ENCODE assay signal across 17 cellular contexts in the genomic region with DNA sequence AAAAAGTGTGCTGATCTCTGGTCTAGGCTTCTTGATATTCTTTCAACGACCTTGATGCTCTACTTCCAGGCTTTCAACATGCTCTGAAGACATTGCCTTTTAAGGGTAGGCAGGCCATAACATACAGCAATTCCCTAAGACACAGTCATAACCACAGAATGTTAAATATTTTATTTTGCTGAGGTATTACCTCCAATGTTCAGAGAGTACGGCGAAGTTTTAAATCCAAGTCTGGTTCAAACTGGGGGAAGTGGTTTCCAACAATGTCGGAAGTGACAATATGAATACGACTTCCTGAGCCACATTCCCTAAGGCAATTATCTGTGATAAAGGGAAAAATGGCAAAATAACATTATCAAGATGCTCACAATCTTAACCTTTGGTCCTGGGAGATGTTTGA.
A peak's percentile ranks its signal among the peaks of the same experiment; 100 is the strongest.
DNase-seq lines count a peak whose midpoint lies in the region; TF ChIP-seq lines count a peak whose summit lies in the region.
"Had no signal": no experiment of that assay in that cellular context is flagged by ENCODE, and none has a peak within 500 bp of the region (broad histone marks: within the 10 kb centered on the region; RNA-seq: fewer than 3 reads in every experiment).

No MANE protein-coding gene starts in this region.

- no peaks in the 10 kb centered on the region for H3K4me1 ChIP-seq in smooth muscle cell (ENCODE audit: low read depth)
- H3K4me1 ChIP-seq: esophagus muscularis mucosa had no signal

- TF ChIP-seq CTCF in smooth muscle cell (IDR thresholded peaks at IDR 0.05; ENCODE audit: borderline replicate concordance, insufficient read depth, poor library complexity, severe bottlenecking) (no peak), Calu3 (IDR thresholded peaks at IDR 0.05; ENCODE audit: unreplicated experiment) (no peak)

- peaks cover 3% of the 10 kb centered on the region for H3K9me3 Mint-ChIP-seq in Calu3 (ENCODE audit: low read depth, unreplicated experiment)
- H3K9me3 Mint-ChIP-seq: activated naive CD4-positive, alpha-beta T cell treated with anti-CD3 and anti-CD28 coated beads, Interleukin-2, amount 50 U/mL, for 24 hours; dendritic cell treated with granulocyte-macrophage colony-stimulating factor and Interleukin-4, amounts not matched to agents 40 ng/mL and 50 ng/mL, for 4 days had no signal

- H3K79me2 ChIP-seq in smooth muscle cell (ENCODE audit: low read depth): no peaks in the 10 kb centered on the region

- peak overlapping the region; percentile 61 for H2AFZ ChIP-seq in smooth muscle cell (ENCODE audit: low read depth)

- WGBS in smooth muscle cell (ENCODE audit: low lambda C conversion rate): 18% methylated on average over 5 of the region's 5 CpGs

- no peak overlapping the region for H3K4me3 ChIP-seq in smooth muscle cell
- H3K4me3 ChIP-seq: esophagus muscularis mucosa had no signal

- intact Hi-C loops in Calu3 (cut with micrococcal nuclease; ENCODE audit: unreplicated experiment): no loop called here

- H3K36me3 ChIP-seq in smooth muscle cell (ENCODE audit: low read depth): no peaks in the 10 kb centered on the region
- H3K36me3 ChIP-seq: esophagus muscularis mucosa had no signal

- H3K9me3 ChIP-seq in smooth muscle cell (replicated peaks; ENCODE audit: low read depth): no peaks in the 10 kb centered on the region
- H3K9me3 ChIP-seq: esophagus muscularis mucosa had no signal

- H3K36me3 Mint-ChIP-seq in Calu3 (ENCODE audit: insufficient read depth, unreplicated experiment): no peaks in the 10 kb centered on the region
- H3K36me3 Mint-ChIP-seq: activated naive CD4-positive, alpha-beta T cell treated with anti-CD3 and anti-CD28 coated beads, Interleukin-2, amount 50 U/mL, for 24 hours; IgD-negative memory B cell; stimulated activated effector memory CD8-positive, alpha-beta T cell treated with anti-CD3 and anti-CD28 coated beads, Interleukin-12 subunit alpha, Interleukin-12 subunit beta, amount 100 ng/mL, for 72 hours had no signal

- H3K27ac ChIP-seq in smooth muscle cell (ENCODE audit: low read depth): peak overlapping the region; percentile 80
- no peak overlapping the region for H3K27ac ChIP-seq in caudate nucleus (ENCODE audit: low read depth, low read length)
- H3K27ac ChIP-seq: esophagus muscularis mucosa had no signal

- no peak overlapping the region for H3K27ac Mint-ChIP-seq in Calu3 (ENCODE audit: unreplicated experiment)
- H3K27ac Mint-ChIP-seq: activated B cell treated with CpG ODN at 0.5 μM for 24 hours; activated naive CD4-positive, alpha-beta T cell treated with anti-CD3 and anti-CD28 coated beads, Interleukin-2, amount 50 U/mL, for 24 hours; dendritic cell treated with granulocyte-macrophage colony-stimulating factor and Interleukin-4, amounts not matched to agents 40 ng/mL and 50 ng/mL, for 4 days; IgD-negative memory B cell; stimulated activated effector memory CD8-positive, alpha-beta T cell treated with anti-CD3 and anti-CD28 coated beads, Interleukin-12 subunit alpha, Interleukin-12 subunit beta, amount 100 ng/mL, for 72 hours had no signal

- H3K4me2 ChIP-seq in smooth muscle cell: peak overlapping the region; percentile 5

- no peak overlapping the region for H3K9ac ChIP-seq in smooth muscle cell (ENCODE audit: low read depth)

- no TSS peak for BruUV-seq in Calu3 (replicated peaks; lab: Mats Ljungman, UMichigan)

- peaks cover 7% of the 10 kb centered on the region for H3F3A ChIP-seq in smooth muscle cell (ENCODE audit: low read depth)

- peak; percentile 69 for DNase-seq in HS-27A (ENCODE audit: low read depth)
- peak; percentile 20 for DNase-seq in amniotic stem cell (lab: John Stamatoyannopoulos, UW)
- DNase-seq in fibroblast of the conjunctiva (ENCODE audit: low read depth): peak; percentile 65
- no peak for DNase-seq in smooth muscle cell (lab: John Stamatoyannopoulos, UW; ENCODE audit: unreplicated experiment)
- no peak for DNase-seq in Calu3
- no peak for DNase-seq in NCI-H345 treated with DMSO at 0.1 percent for 48 hours (lab: John Stamatoyannopoulos, UW; ENCODE audit: unreplicated experiment)
- DNase-seq in caudate nucleus (lab: John Stamatoyannopoulos, UW): no peak
- DNase-seq: activated B cell treated with CpG ODN at 0.5 μM for 24 hours; activated CD8-positive, alpha-beta memory T cell treated with anti-CD3 and anti-CD28 coated beads, Interleukin-2, amount 50 U/mL, for 4 hours; GF-D8; NCI-H1105; NCI-H345 had no signal

- no peak overlapping the region for H3K4me3 Mint-ChIP-seq in Calu3 (ENCODE audit: low read depth, unreplicated experiment)
- H3K4me3 Mint-ChIP-seq: activated B cell treated with CpG ODN at 0.5 μM for 24 hours; activated naive CD4-positive, alpha-beta T cell treated with anti-CD3 and anti-CD28 coated beads, Interleukin-2, amount 50 U/mL, for 24 hours; dendritic cell treated with granulocyte-macrophage colony-stimulating factor and Interleukin-4, amounts not matched to agents 40 ng/mL and 50 ng/mL, for 4 days; IgD-negative memory B cell; stimulated activated effector memory CD8-positive, alpha-beta T cell treated with anti-CD3 and anti-CD28 coated beads, Interleukin-12 subunit alpha, Interleukin-12 subunit beta, amount 100 ng/mL, for 72 hours had no signal

- H3K27me3 ChIP-seq in smooth muscle cell (ENCODE audit: low read depth): no peaks in the 10 kb centered on the region
- H3K27me3 ChIP-seq: esophagus muscularis mucosa had no signal

- H4K20me1 ChIP-seq in smooth muscle cell (ENCODE audit: low read depth): no peaks in the 10 kb centered on the region

- no peaks in the 10 kb centered on the region for H3K27me3 Mint-ChIP-seq in Calu3 (ENCODE audit: unreplicated experiment)
- H3K27me3 Mint-ChIP-seq: activated B cell treated with CpG ODN at 0.5 μM for 24 hours; activated naive CD4-positive, alpha-beta T cell treated with anti-CD3 and anti-CD28 coated beads, Interleukin-2, amount 50 U/mL, for 24 hours; dendritic cell treated with granulocyte-macrophage colony-stimulating factor and Interleukin-4, amounts not matched to agents 40 ng/mL and 50 ng/mL, for 4 days; IgD-negative memory B cell had no signal

- H3K4me1 Mint-ChIP-seq in Calu3 (ENCODE audit: low read depth, unreplicated experiment): no peaks in the 10 kb centered on the region
- H3K4me1 Mint-ChIP-seq: activated B cell treated with CpG ODN at 0.5 μM for 24 hours; activated naive CD4-positive, alpha-beta T cell treated with anti-CD3 and anti-CD28 coated beads, Interleukin-2, amount 50 U/mL, for 24 hours; IgD-negative memory B cell; stimulated activated effector memory CD8-positive, alpha-beta T cell treated with anti-CD3 and anti-CD28 coated beads, Interleukin-12 subunit alpha, Interleukin-12 subunit beta, amount 100 ng/mL, for 72 hours had no signal

- CTCF ChIA-PET in Calu3 (lab: Charles Lee): no interaction called here

Comparison
In these comparisons a context has a peak if more than half of its experiments do, and no peak if none do; other contexts are left out.
1. DNase-seq: peak in HS-27A (single experiment), amniotic stem cell (single experiment) and fibroblast of the conjunctiva (single experiment); none in smooth muscle cell (single experiment), Calu3 (single experiment), NCI-H345 treated with DMSO at 0.1 percent for 48 hours (single experiment) and caudate nucleus (0 of 61).